In genomic region chr16:4936991-4937781, GRCh38 we compare ENCODE assay signal across 1 cellular context.
TF ChIP-seq lines count a peak whose summit lies in the region.

PPL (minus strand) TSS chr16:4937148; CDS start chr16:4937045, 103 bp downstream.

TF ChIP-seq in HepG2, 621 proteins besides CTCF, POLR2A, EP300 and RAD21 (continued from another document and continues in another):
- no peak for TF ChIP-seq ZNF781 (CRISPR knock-in tag; IDR thresholded peaks at IDR 0.05; ENCODE audit: borderline replicate concordance, not compliant biosample characterization)
- no peak for TF ChIP-seq ZNF580 (CRISPR knock-in tag; IDR thresholded peaks at IDR 0.05; ENCODE audit: borderline replicate concordance, low read depth)
- peak; percentile 8; the same call in 1 of the 2 replicates for TF ChIP-seq STAG1 (CRISPR knock-in tag; IDR thresholded peaks at IDR 0.05)
- no peak for TF ChIP-seq PRDM4 (CRISPR knock-in tag; IDR thresholded peaks at IDR 0.05; ENCODE audit: borderline replicate concordance)
- TF ChIP-seq CREB3 (CRISPR knock-in tag; IDR thresholded peaks at IDR 0.05): no peak
- TF ChIP-seq ZBTB1 (CRISPR knock-in tag; IDR thresholded peaks at IDR 0.05; ENCODE audit: borderline replicate concordance): no peak
- peak; percentile 53 for TF ChIP-seq HINFP (CRISPR knock-in tag; IDR thresholded peaks at IDR 0.05; ENCODE audit: low read depth)
- no peak for TF ChIP-seq IKZF1 (IDR thresholded peaks at IDR 0.05)
- no peak for TF ChIP-seq ARID3A (IDR thresholded peaks at IDR 0.05; ENCODE audit: low read depth, low read length)
- no peak; the same call in 1 of the 2 replicates for TF ChIP-seq ETS1 (CRISPR knock-in tag; IDR thresholded peaks at IDR 0.05)
- TF ChIP-seq GLI4 (CRISPR knock-in tag; IDR thresholded peaks at IDR 0.05; ENCODE audit: borderline replicate concordance): 0 out of 2 replicates have a peak, but pooled peaks have one; percentile 73
- no peak; the same call in 1 of the 2 replicates for TF ChIP-seq ZNF430 (CRISPR knock-in tag; IDR thresholded peaks at IDR 0.05)
- TF ChIP-seq ZNF749 (CRISPR knock-in tag; IDR thresholded peaks at IDR 0.05; ENCODE audit: borderline replicate concordance): no peak
- no peak for TF ChIP-seq AGO2 (optimal IDR thresholded peaks at IDR 0.05; ENCODE audit: low read depth, low read length)
- TF ChIP-seq MAFG (CRISPR knock-in tag; IDR thresholded peaks at IDR 0.05): no peak
- TF ChIP-seq TFAP4 (IDR thresholded peaks at IDR 0.05; ENCODE audit: borderline replicate concordance, low read depth): peak; percentile 75; the same call in 1 of the 2 replicates
- peak; percentile 38; the same call in 1 of the 2 replicates for TF ChIP-seq ZNF362 (CRISPR knock-in tag; IDR thresholded peaks at IDR 0.05; ENCODE audit: borderline replicate concordance)
- TF ChIP-seq ZNF335 (CRISPR knock-in tag; IDR thresholded peaks at IDR 0.05): no peak; the same call in 1 of the 2 replicates
- peak; percentile 56; the same call in 1 of the 2 replicates for TF ChIP-seq ZNF281 (CRISPR knock-in tag; IDR thresholded peaks at IDR 0.05; ENCODE audit: borderline replicate concordance)
- TF ChIP-seq ZNF274 (CRISPR knock-in tag; IDR thresholded peaks at IDR 0.05): peak; percentile 82; the same call in 1 of the 2 replicates
- no peak for TF ChIP-seq SNAI1 (CRISPR knock-in tag; IDR thresholded peaks at IDR 0.05; ENCODE audit: borderline replicate concordance)
- TF ChIP-seq ZNF770 (CRISPR knock-in tag; IDR thresholded peaks at IDR 0.05): peak; percentile 81; the same call in 1 of the 2 replicates
- TF ChIP-seq ATM (IDR thresholded peaks at IDR 0.05; ENCODE audit: borderline replicate concordance): no peak
- TF ChIP-seq KAT8 (CRISPR knock-in tag; IDR thresholded peaks at IDR 0.05): peak; percentile 41; the same call in 1 of the 2 replicates
- peak; percentile 58; the same call in 1 of the 2 replicates for TF ChIP-seq ZNF205 (CRISPR knock-in tag; IDR thresholded peaks at IDR 0.05)
- TF ChIP-seq PBX3 (CRISPR knock-in tag; IDR thresholded peaks at IDR 0.05; ENCODE audit: borderline replicate concordance): no peak
- TF ChIP-seq SOX13 (IDR thresholded peaks at IDR 0.05): no peak
- TF ChIP-seq SOX13 (CRISPR knock-in tag; conservative IDR thresholded peaks at IDR 0.05 in 1 of 2, IDR thresholded peaks at IDR 0.05 in 1 of 2): peak in 1 of 2 experiments; percentile 26; a peak in 1 of 4 replicates
- TF ChIP-seq ATF4 (CRISPR knock-in tag; IDR thresholded peaks at IDR 0.05): no peak
- TF ChIP-seq NCOA2 (CRISPR knock-in tag; IDR thresholded peaks at IDR 0.05): no peak; the same call in 1 of the 2 replicates
- no peak for TF ChIP-seq ISX (CRISPR knock-in tag; conservative IDR thresholded peaks at IDR 0.05)
- no peak for TF ChIP-seq ZEB1 (IDR thresholded peaks at IDR 0.05; ENCODE audit: insufficient replicate concordance, low read depth)
- TF ChIP-seq ZFY (CRISPR knock-in tag; IDR thresholded peaks at IDR 0.05): peak; percentile 97
- peak; percentile 86 for TF ChIP-seq PHF8 (CRISPR knock-in tag; IDR thresholded peaks at IDR 0.05)
- TF ChIP-seq NFYB (CRISPR knock-in tag; IDR thresholded peaks at IDR 0.05): no peak
- TF ChIP-seq SRSF4 (IDR thresholded peaks at IDR 0.05; ENCODE audit: low read depth, low read length, poor library complexity, severe bottlenecking): no peak
- TF ChIP-seq GATA4 (IDR thresholded peaks at IDR 0.05; ENCODE audit: borderline replicate concordance, low read depth): 0 out of 2 replicates have a peak, but pooled peaks have one; percentile 8
- TF ChIP-seq SUZ12 (IDR thresholded peaks at IDR 0.05; ENCODE audit: low read depth, low read length): 0 out of 2 replicates have a peak, but pooled peaks have one; percentile 5
